ENCODE assay signal across 23 cellular contexts in genomic region chr1:66723985-66724384, GRCh38. TPM values are rescaled to one million over a fixed set of nuclear protein-coding genes. Genes with fewer than 3 reads are reported as not detected.
DNase-seq lines count a peak whose midpoint lies in the region; ATAC-seq and TF ChIP-seq lines count a peak whose summit lies in the region.
"Had no signal": no experiment of that assay in that cellular context is flagged by ENCODE, and none has a peak within 500 bp of the region (broad histone marks: within the 10 kb centered on the region; RNA-seq: fewer than 3 reads in every experiment).

No MANE protein-coding gene starts in this region.

- H3K27me3 Mint-ChIP-seq in osteocyte (ENCODE audit: unreplicated experiment), result no peaks in the 10 kb centered on the region

- peaks cover 36% of the 10 kb centered on the region for H3K36me3 Mint-ChIP-seq in osteocyte (ENCODE audit: unreplicated experiment)
- H3K36me3 Mint-ChIP-seq: CD4-positive, alpha-beta memory T cell had no signal

- POLR2A ChIA-PET in RWPE1 (lab: Yijun Ruan, JAX; ENCODE audit: low non-redundant PET), result no interaction called here

- peaks cover 36% of the 10 kb centered on the region for H3K4me1 Mint-ChIP-seq in osteocyte (ENCODE audit: unreplicated experiment)

- ATAC-seq in GM18517 (IDR thresholded peaks at IDR 0.05; ENCODE audit: unreplicated experiment), result no peak

- TF ChIP-seq CTCF in osteocyte (IDR thresholded peaks at IDR 0.05), result no peak
- no peak for TF ChIP-seq CTCF in RWPE1 (conservative IDR thresholded peaks at IDR 0.05; ENCODE audit: low read depth)

- no peaks in the 10 kb centered on the region for H3K9me3 Mint-ChIP-seq in osteocyte (ENCODE audit: unreplicated experiment)
- H3K9me3 Mint-ChIP-seq: CD4-positive, alpha-beta memory T cell had no signal

- peak overlapping the region; percentile 5 for H3K27ac Mint-ChIP-seq in osteocyte (ENCODE audit: unreplicated experiment)
- H3K27ac Mint-ChIP-seq: CD4-positive, alpha-beta memory T cell; H9; IgD-negative memory B cell had no signal

- H3K27ac ChIP-seq in RWPE1, result no peak overlapping the region
- H3K27ac ChIP-seq: Peyer's patch, SK-N-MC had no signal

- in situ Hi-C loops in SK-MEL-5 (cut with HindIII; ENCODE audit: low pct_unique_long_range_greater_than_20kb, low sequenced_read_pairs), result no loop called here

- CTCF ChIA-PET in RWPE1 (lab: Yijun Ruan, JAX), result no interaction called here

- peak; percentile 48 for DNase-seq in COLO829 (ENCODE audit: low spot score)
- DNase-seq in SK-MEL-5 (ENCODE audit: low read depth, low spot score), result peak; percentile 55
- peak; percentile 47 for DNase-seq in fibroblast of peridontal ligament (ENCODE audit: extremely low read depth)
- DNase-seq in osteocyte (ENCODE audit: extremely low spot score, unreplicated experiment), result no peak
- DNase-seq in stimulated activated CD4-positive, alpha-beta T cell treated with anti-CD3 and anti-CD28 coated beads, Interleukin-12 subunit alpha, Interleukin-12 subunit beta, amount 100 ng/mL, for 4 hours, result no peak
- DNase-seq in RWPE1 (ENCODE audit: low spot score), result no peak
- DNase-seq in hepatic stellate cell (ENCODE audit: low spot score), result no peak
- DNase-seq: CD4-positive, alpha-beta memory T cell; H9; Karpas-422; MG63; NCI-H1048; NCI-H1436; NCI-H2081; NCI-H446 treated with DMSO at 0.1 percent for 48 hours; NCI-H69; Peyer's patch; Right ventricle myocardium superior had no signal

- H3K4me3 Mint-ChIP-seq in osteocyte (ENCODE audit: unreplicated experiment), result no peak overlapping the region
- H3K4me3 Mint-ChIP-seq: CD4-positive, alpha-beta memory T cell; H9; IgD-negative memory B cell had no signal

RNA-seq across cellular contexts. Expression of gene DYNLT5, which starts 28.3 kb away (rescaled TPM):
- total RNA-seq in SK-MEL-5 (2014; rRNA removed; shearing (Covaris generic)), result not detected in 2 replicates
- polyA plus RNA-seq in SK-MEL-5 (2015; cell fraction: cytosol; rRNA removed), result not detected in 2 replicates
- polyA plus RNA-seq in SK-MEL-5 (2015; cell fraction: nucleus; rRNA removed), result not detected in 2 replicates
- total RNA-seq in osteocyte, result 0.18 and 0.35 TPM in 2 replicates
- total RNA-seq: A172; CD4-positive, alpha-beta memory T cell; HT1080 had no signal
- polyA plus RNA-seq: CD4-positive, alpha-beta memory T cell; IgD-negative memory B cell had no signal

Comparison
In these comparisons a context has a peak if more than half of its experiments do, and no peak if none do; other contexts are left out.
1. DNase-seq: peak in COLO829 (single experiment), SK-MEL-5 (single experiment) and fibroblast of peridontal ligament (single experiment); none in osteocyte (single experiment), stimulated activated CD4-positive, alpha-beta T cell treated with anti-CD3 and anti-CD28 coated beads, Interleukin-12 subunit alpha, Interleukin-12 subunit beta, amount 100 ng/mL, for 4 hours (single experiment), RWPE1 (single experiment) and hepatic stellate cell (single experiment).